In genomic region chr13:88979465-88980180, GRCh38 we compare ENCODE assay signal across 12 cellular contexts.
DNase-seq lines count a peak whose midpoint lies in the region; ATAC-seq, FAIRE-seq and TF ChIP-seq lines count a peak whose summit lies in the region.
"Had no signal": no experiment of that assay in that cellular context is flagged by ENCODE, and none has a peak within 500 bp of the region (broad histone marks: within the 10 kb centered on the region; RNA-seq: fewer than 3 reads in every experiment).

No MANE protein-coding gene starts in this region.

- no peaks in the 10 kb centered on the region for H3K4me1 ChIP-seq in gastroesophageal sphincter
- H3K4me1 ChIP-seq: ascending aorta, stomach had no signal

- FAIRE-seq in bronchial epithelial cell (lab: Jason Lieb, UNC): no peak

- H3K27me3 ChIP-seq in HL-60 (ENCODE audit: insufficient read depth, poor library complexity, severe bottlenecking) (no peaks in the 10 kb centered on the region), bronchial epithelial cell (ENCODE audit: control insufficient read depth, insufficient read depth, low read length) (no peaks in the 10 kb centered on the region), gastroesophageal sphincter (no peaks in the 10 kb centered on the region)
- H3K27me3 ChIP-seq: ascending aorta, stomach had no signal

- peak; percentile 73 for ATAC-seq in omental fat pad (ENCODE audit: low FRiP score)
- no peak for ATAC-seq in gastroesophageal sphincter

- no peak overlapping the region for H3K4me3 ChIP-seq in HL-60 (replicated peaks; ENCODE audit: insufficient read depth, low read length)
- no peak overlapping the region for H3K4me3 ChIP-seq in bronchial epithelial cell (ENCODE audit: low read depth, low read length)
- H3K4me3 ChIP-seq in gastroesophageal sphincter: no peak overlapping the region
- H3K4me3 ChIP-seq: stomach had no signal

- H3K27ac ChIP-seq in HL-60 (replicated peaks) (no peak overlapping the region), gastroesophageal sphincter (no peak overlapping the region)
- H3K27ac ChIP-seq: ascending aorta, stomach had no signal

- DNase-seq in NCI-H748 (lab: John Stamatoyannopoulos, UW; ENCODE audit: unreplicated experiment) (peak; percentile 25), NCI-H748 treated with DMSO at 0.1 percent for 48 hours (lab: John Stamatoyannopoulos, UW) (no peak), HL-60 (ENCODE audit: low read depth in 1 of 2, low spot score in 1 of 2) (no peak), bronchial epithelial cell (ENCODE audit: low read depth) (peak; percentile 39), omental fat pad (ENCODE audit: low spot score) (no peak), activated T-cell treated with anti-CD3 and anti-CD28 coated beads for 4 hours (no peak), NCI-H128 (lab: John Stamatoyannopoulos, UW; ENCODE audit: unreplicated experiment) (no peak)
- DNase-seq: ACHN, stomach, T-helper 2 cell had no signal

- no peak for TF ChIP-seq EP300 in gastroesophageal sphincter (IDR thresholded peaks at IDR 0.05)

- TF ChIP-seq CTCF in HL-60 (IDR thresholded peaks at IDR 0.05; ENCODE audit: insufficient read depth, low read length) (peak; percentile 5), bronchial epithelial cell (IDR thresholded peaks at IDR 0.05; ENCODE audit: insufficient read depth, low read length, severe bottlenecking) (peak; percentile 40), omental fat pad (IDR thresholded peaks at IDR 0.05) (no peak), gastroesophageal sphincter (IDR thresholded peaks at IDR 0.05) (no peak)

- H3K36me3 ChIP-seq in bronchial epithelial cell (ENCODE audit: control insufficient read depth, insufficient read depth, low read length): no peaks in the 10 kb centered on the region
- H3K36me3 ChIP-seq in gastroesophageal sphincter: no peaks in the 10 kb centered on the region
- H3K36me3 ChIP-seq: ascending aorta, stomach had no signal

- 39% methylated on average over 4 to 7 of the region's 7 CpGs for WGBS in gastroesophageal sphincter (ENCODE audit: low coverage in 1 of 2), 2 donors

- TF ChIP-seq POLR2A in gastroesophageal sphincter (IDR thresholded peaks at IDR 0.05): no peak

- no peaks in the 10 kb centered on the region for H3K9me3 ChIP-seq in gastroesophageal sphincter
- H3K9me3 ChIP-seq: ascending aorta, stomach had no signal

Comparison
In these comparisons a context has a peak if more than half of its experiments do, and no peak if none do; other contexts are left out.
1. DNase-seq: peak in NCI-H748 (single experiment) and bronchial epithelial cell (single experiment); none in NCI-H748 treated with DMSO at 0.1 percent for 48 hours (single experiment), HL-60 (0 of 2), omental fat pad (single experiment), activated T-cell treated with anti-CD3 and anti-CD28 coated beads for 4 hours (single experiment) and NCI-H128 (single experiment).
2. CTCF ChIP-seq: peak in HL-60 (single experiment) and bronchial epithelial cell (single experiment); none in omental fat pad (0 of 3) and gastroesophageal sphincter (0 of 4).